In the genomic region with DNA sequence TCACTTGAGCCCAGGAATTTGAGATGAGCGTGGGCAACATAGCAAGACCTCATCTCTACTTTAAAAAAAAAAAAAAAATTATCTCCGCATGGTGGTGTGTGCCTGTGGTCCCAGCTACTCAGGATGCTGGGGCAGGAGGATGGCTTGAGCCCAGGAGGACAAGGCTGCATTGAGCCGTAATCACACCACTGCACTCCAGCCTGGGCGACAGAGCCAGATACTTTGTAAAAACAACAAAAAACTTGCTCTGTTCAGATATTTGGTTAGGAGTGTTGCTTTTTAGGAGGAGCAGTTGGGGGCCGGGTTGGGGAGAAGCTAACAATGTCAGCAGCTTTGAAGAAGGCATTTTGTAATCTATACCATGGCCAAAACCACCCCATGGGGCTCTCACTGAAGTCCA, we compare ENCODE assay signal across 18 cellular contexts. TPM values are rescaled to one million over a fixed set of nuclear protein-coding genes. Genes with fewer than 3 reads are reported as not detected.
"Had no signal": no experiment of that assay in that cellular context is flagged by ENCODE, and none has a peak within 500 bp of the region (broad histone marks: within the 10 kb centered on the region; RNA-seq: fewer than 3 reads in every experiment).

No MANE protein-coding gene starts in this region.

- H3K4me3 ChIP-seq: lower lobe of right lung, ovary, psoas muscle, tibial nerve had no signal

- H3K9me3 ChIP-seq: lower lobe of right lung, ovary, psoas muscle, tibial nerve, vagina had no signal

- ATAC-seq: foreskin keratinocyte, psoas muscle, right cardiac atrium had no signal

- H3K27ac ChIP-seq: foreskin keratinocyte, lower lobe of right lung, ovary, psoas muscle, tibial nerve, vagina had no signal

- H3K36me3 Mint-ChIP-seq: activated naive CD8-positive, alpha-beta T cell had no signal

- H3K36me3 ChIP-seq: lower lobe of right lung, ovary, tibial nerve, vagina had no signal

- H3K27ac Mint-ChIP-seq: activated naive CD8-positive, alpha-beta T cell had no signal

- H3K4me3 Mint-ChIP-seq: activated naive CD8-positive, alpha-beta T cell; dendritic cell treated with granulocyte-macrophage colony-stimulating factor and Interleukin-4, amounts not matched to agents 40 ng/mL and 50 ng/mL, for 4 days had no signal

- H3K4me1 ChIP-seq: foreskin keratinocyte, lower lobe of right lung, psoas muscle, tibial nerve, vagina had no signal

- DNase-seq: activated CD4-positive, alpha-beta T cell treated with anti-CD3 and anti-CD28 coated beads, Interleukin-2, amount 50 U/mL, for 4 hours; effector memory CD4-positive, alpha-beta T cell; hippocampal formation; midbrain; ovary; psoas muscle; stimulated activated CD4-positive, alpha-beta T cell treated with anti-CD3 and anti-CD28 coated beads, Interleukin-2, amount 100 ng/mL, for 24 hours; substantia nigra had no signal

- H3K27me3 ChIP-seq: ovary, tibial nerve, vagina had no signal

RNA-seq across cellular contexts. Expression of a gene that starts 4.1 kb away (rescaled TPM):
- total RNA-seq: foreskin keratinocyte; naive thymus-derived CD4-positive, alpha-beta T cell; skeletal muscle tissue; T-helper 2 cell treated with Interferon-gamma antibody and Interleukin-4, amounts not matched to agents 100 ng/mL and 5 ng/mL, for 36 hours; tibial nerve had no signal
- polyA plus RNA-seq: foreskin keratinocyte; naive thymus-derived CD4-positive, alpha-beta T cell had no signal
